In genomic region chr12:120980800-120981368, GRCh38 we compare ENCODE assay signal across 2 cellular contexts.
TF ChIP-seq lines count a peak whose summit lies in the region.

No MANE protein-coding gene starts in this region.

TF ChIP-seq in GM23338, 12 proteins besides CTCF, POLR2A, EP300 and RAD21:
- TF ChIP-seq POLR2AphosphoS5 (IDR thresholded peaks at IDR 0.05; ENCODE audit: low read depth) (no peak), EZH2phosphoT487 (IDR thresholded peaks at IDR 0.05; ENCODE audit: unreplicated experiment) (no peak), EZH2 (IDR thresholded peaks at IDR 0.05; ENCODE audit: low read depth, unreplicated experiment) (no peak), CREB1 (CRISPR knock-in tag; IDR thresholded peaks at IDR 0.05; ENCODE audit: low read depth) (no peak), ZNF114 (CRISPR knock-in tag; IDR thresholded peaks at IDR 0.05) (no peak)

TF ChIP-seq in H1, 55 proteins besides CTCF, POLR2A, EP300 and RAD21:
- no peak for TF ChIP-seq RNF2 (IDR thresholded peaks at IDR 0.05; ENCODE audit: borderline replicate concordance, low read depth, low read length, missing control alignments, poor library complexity, severe bottlenecking)
- TF ChIP-seq, protein P1, sequence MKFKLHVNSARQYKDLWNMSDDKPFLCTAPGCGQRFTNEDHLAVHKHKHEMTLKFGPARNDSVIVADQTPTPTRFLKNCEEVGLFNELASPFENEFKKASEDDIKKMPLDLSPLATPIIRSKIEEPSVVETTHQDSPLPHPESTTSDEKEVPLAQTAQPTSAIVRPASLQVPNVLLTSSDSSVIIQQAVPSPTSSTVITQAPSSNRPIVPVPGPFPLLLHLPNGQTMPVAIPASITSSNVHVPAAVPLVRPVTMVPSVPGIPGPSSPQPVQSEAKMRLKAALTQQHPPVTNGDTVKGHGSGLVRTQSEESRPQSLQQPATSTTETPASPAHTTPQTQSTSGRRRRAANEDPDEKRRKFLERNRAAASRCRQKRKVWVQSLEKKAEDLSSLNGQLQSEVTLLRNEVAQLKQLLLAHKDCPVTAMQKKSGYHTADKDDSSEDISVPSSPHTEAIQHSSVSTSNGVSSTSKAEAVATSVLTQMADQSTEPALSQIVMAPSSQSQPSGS (IDR thresholded peaks at IDR 0.05; ENCODE audit: low read length) = no peak
